15 cellular contexts compared by ENCODE assay signal in the genomic region with DNA sequence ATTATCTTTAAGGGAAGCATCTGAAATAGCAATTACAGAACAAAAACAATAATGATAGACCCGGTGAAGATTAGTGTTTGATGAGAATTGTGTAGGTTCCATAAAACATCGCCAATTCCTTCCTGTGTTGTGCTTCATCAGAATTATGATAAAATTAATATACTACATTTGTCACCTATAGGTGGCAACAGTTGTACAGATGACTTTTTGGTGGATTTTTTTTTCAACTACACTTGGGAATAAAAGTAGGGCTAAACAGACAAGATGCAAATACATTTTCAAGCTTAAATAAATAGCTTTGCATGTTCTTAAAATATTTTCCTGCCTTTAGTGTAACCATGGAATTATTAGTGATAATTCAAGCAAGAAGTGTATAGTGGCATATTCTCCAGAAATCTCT. TPM values are rescaled to one million over a fixed set of nuclear protein-coding genes. Genes with fewer than 3 reads are reported as not detected.
DNase-seq lines count a peak whose midpoint lies in the region; ATAC-seq and TF ChIP-seq lines count a peak whose summit lies in the region.
"Had no signal": no experiment of that assay in that cellular context is flagged by ENCODE, and none has a peak within 500 bp of the region (broad histone marks: within the 10 kb centered on the region; RNA-seq: fewer than 3 reads in every experiment).

No MANE protein-coding gene starts in this region.

- no peak for TF ChIP-seq CTCF in liver (IDR thresholded peaks at IDR 0.05; ENCODE audit: low read depth, low read length, missing input control)

- peaks cover 35% of the 10 kb centered on the region for H3K27me3 Mint-ChIP-seq in activated naive CD8-positive, alpha-beta T cell treated with anti-CD3 and anti-CD28 coated beads for 36 hours
- H3K27me3 Mint-ChIP-seq in effector memory CD8-positive, alpha-beta T cell: peaks cover 0 to 6% of the 10 kb centered on the region in 2 donors

- H3K4me1 Mint-ChIP-seq in activated naive CD8-positive, alpha-beta T cell treated with anti-CD3 and anti-CD28 coated beads for 36 hours: no peaks in the 10 kb centered on the region
- H3K4me1 Mint-ChIP-seq in effector memory CD8-positive, alpha-beta T cell (ENCODE audit: low read depth in 2 of 2): no peaks in the 10 kb centered on the region
- H3K4me1 Mint-ChIP-seq: activated CD4-positive, alpha-beta T cell treated with anti-CD3 and anti-CD28 coated beads for 36 hours; immature natural killer cell had no signal

- peak; percentile 35 to 41 for TF ChIP-seq RAD21 in liver (IDR thresholded peaks at IDR 0.05)

- DNase-seq in DMS 273 (lab: John Stamatoyannopoulos, UW; ENCODE audit: unreplicated experiment) (peak; percentile 6), DMS 273 treated with DMSO at 0.1 percent for 48 hours (lab: John Stamatoyannopoulos, UW) (no peak), M059J (ENCODE audit: low read depth) (peak; percentile 24), SW480 (ENCODE audit: low spot score) (peak; percentile 9)
- DNase-seq in activated naive CD8-positive, alpha-beta T cell treated with anti-CD3 and anti-CD28 coated beads for 36 hours: no peak
- no peak for DNase-seq in effector memory CD8-positive, alpha-beta T cell
- DNase-seq: 8988T; activated CD4-positive, alpha-beta T cell treated with anti-CD3 and anti-CD28 coated beads for 36 hours; immature natural killer cell; stimulated activated CD4-positive, alpha-beta T cell treated with anti-CD3 and anti-CD28 coated beads, Interleukin-12 subunit alpha, Interleukin-12 subunit beta, amount 100 ng/mL, for 4 hours; T-helper 1 cell had no signal

- H3K9me3 Mint-ChIP-seq in activated naive CD8-positive, alpha-beta T cell treated with anti-CD3 and anti-CD28 coated beads for 36 hours: no peaks in the 10 kb centered on the region
- peaks cover 0 to 9% of the 10 kb centered on the region in 2 donors for H3K9me3 Mint-ChIP-seq in effector memory CD8-positive, alpha-beta T cell

- H3K9ac ChIP-seq in liver (ENCODE audit: low read depth in 1 of 2, low read length in 2 of 2): no peak overlapping the region

- H3K4me3 Mint-ChIP-seq in activated naive CD8-positive, alpha-beta T cell treated with anti-CD3 and anti-CD28 coated beads for 36 hours: no peak overlapping the region
- H3K4me3 Mint-ChIP-seq in effector memory CD8-positive, alpha-beta T cell: no peak overlapping the region
- H3K4me3 Mint-ChIP-seq: activated CD4-positive, alpha-beta T cell treated with anti-CD3 and anti-CD28 coated beads for 36 hours; immature natural killer cell had no signal

- WGBS in liver: 75% methylated on average over 2 of the region's 2 CpGs

- H3K4me1 ChIP-seq in liver (ENCODE audit: control insufficient read depth in 4 of 4, insufficient read depth in 4 of 4, low read length in 3 of 4): no peaks in the 10 kb centered on the region
- H3K4me1 ChIP-seq: suprapubic skin had no signal

- H3K36me3 Mint-ChIP-seq in activated naive CD8-positive, alpha-beta T cell treated with anti-CD3 and anti-CD28 coated beads for 36 hours: no peaks in the 10 kb centered on the region
- H3K36me3 Mint-ChIP-seq in effector memory CD8-positive, alpha-beta T cell (ENCODE audit: insufficient read depth): no peaks in the 10 kb centered on the region
- H3K36me3 Mint-ChIP-seq: immature natural killer cell had no signal

- no peaks in the 10 kb centered on the region for H3K9me3 ChIP-seq in liver (ENCODE audit: control insufficient read depth in 4 of 4, low read length in 3 of 4)
- H3K9me3 ChIP-seq: suprapubic skin had no signal

- H3K4me3 ChIP-seq in liver (ENCODE audit: low read depth in 1 of 3, low read length in 3 of 3): no peak overlapping the region
- H3K4me3 ChIP-seq: suprapubic skin had no signal

- H3K27me3 ChIP-seq in liver (ENCODE audit: control insufficient read depth in 4 of 4, insufficient read depth in 4 of 4, low read length in 3 of 4): no peaks in the 10 kb centered on the region
- H3K27me3 ChIP-seq: suprapubic skin had no signal

- no peak overlapping the region for H3K27ac Mint-ChIP-seq in activated naive CD8-positive, alpha-beta T cell treated with anti-CD3 and anti-CD28 coated beads for 36 hours
- no peak overlapping the region for H3K27ac Mint-ChIP-seq in effector memory CD8-positive, alpha-beta T cell
- H3K27ac Mint-ChIP-seq: activated CD4-positive, alpha-beta T cell treated with anti-CD3 and anti-CD28 coated beads for 36 hours; immature natural killer cell had no signal

- no peak for ATAC-seq in effector memory CD8-positive, alpha-beta T cell (replicated peaks)
- ATAC-seq in GM21360 (IDR thresholded peaks at IDR 0.05; ENCODE audit: unreplicated experiment): no peak
- ATAC-seq: activated CD4-positive, alpha-beta T cell treated with anti-CD3 and anti-CD28 coated beads for 36 hours had no signal

- H3K36me3 ChIP-seq in liver (ENCODE audit: control insufficient read depth in 4 of 4, insufficient read depth in 3 of 4, low read depth in 1 of 4, low read length in 3 of 4): no peaks in the 10 kb centered on the region
- H3K36me3 ChIP-seq: suprapubic skin had no signal

- H3K27ac ChIP-seq in liver (ENCODE audit: low read depth in 1 of 2, low read length in 2 of 2): no peak overlapping the region
- H3K27ac ChIP-seq: suprapubic skin had no signal

TF ChIP-seq in liver, 16 proteins besides CTCF, POLR2A, EP300 and RAD21:
- TF ChIP-seq, protein P1, sequence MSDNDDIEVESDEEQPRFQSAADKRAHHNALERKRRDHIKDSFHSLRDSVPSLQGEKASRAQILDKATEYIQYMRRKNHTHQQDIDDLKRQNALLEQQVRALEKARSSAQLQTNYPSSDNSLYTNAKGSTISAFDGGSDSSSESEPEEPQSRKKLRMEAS (IDR thresholded peaks at IDR 0.05): no peak
- TF ChIP-seq, protein P2, sequence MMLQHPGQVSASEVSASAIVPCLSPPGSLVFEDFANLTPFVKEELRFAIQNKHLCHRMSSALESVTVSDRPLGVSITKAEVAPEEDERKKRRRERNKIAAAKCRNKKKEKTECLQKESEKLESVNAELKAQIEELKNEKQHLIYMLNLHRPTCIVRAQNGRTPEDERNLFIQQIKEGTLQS (IDR thresholded peaks at IDR 0.05): no peak
- TF ChIP-seq YY1 (IDR thresholded peaks at IDR 0.05): no peak
- no peak for TF ChIP-seq NR2F2 (IDR thresholded peaks at IDR 0.05)
- TF ChIP-seq FOXA2 (IDR thresholded peaks at IDR 0.05): no peak
- no peak for TF ChIP-seq RXRA (IDR thresholded peaks at IDR 0.05)
- no peak for TF ChIP-seq TAF1 (conservative IDR thresholded peaks at IDR 0.05)
- no peak for TF ChIP-seq GABPA (IDR thresholded peaks at IDR 0.05 in 1 of 2, conservative IDR thresholded peaks at IDR 0.05 in 1 of 2)
- TF ChIP-seq HNF4A (conservative IDR thresholded peaks at IDR 0.05): no peak
- no peak for TF ChIP-seq EGR1 (IDR thresholded peaks at IDR 0.05; ENCODE audit: low read depth in 2 of 2)
- TF ChIP-seq, protein P3, sequence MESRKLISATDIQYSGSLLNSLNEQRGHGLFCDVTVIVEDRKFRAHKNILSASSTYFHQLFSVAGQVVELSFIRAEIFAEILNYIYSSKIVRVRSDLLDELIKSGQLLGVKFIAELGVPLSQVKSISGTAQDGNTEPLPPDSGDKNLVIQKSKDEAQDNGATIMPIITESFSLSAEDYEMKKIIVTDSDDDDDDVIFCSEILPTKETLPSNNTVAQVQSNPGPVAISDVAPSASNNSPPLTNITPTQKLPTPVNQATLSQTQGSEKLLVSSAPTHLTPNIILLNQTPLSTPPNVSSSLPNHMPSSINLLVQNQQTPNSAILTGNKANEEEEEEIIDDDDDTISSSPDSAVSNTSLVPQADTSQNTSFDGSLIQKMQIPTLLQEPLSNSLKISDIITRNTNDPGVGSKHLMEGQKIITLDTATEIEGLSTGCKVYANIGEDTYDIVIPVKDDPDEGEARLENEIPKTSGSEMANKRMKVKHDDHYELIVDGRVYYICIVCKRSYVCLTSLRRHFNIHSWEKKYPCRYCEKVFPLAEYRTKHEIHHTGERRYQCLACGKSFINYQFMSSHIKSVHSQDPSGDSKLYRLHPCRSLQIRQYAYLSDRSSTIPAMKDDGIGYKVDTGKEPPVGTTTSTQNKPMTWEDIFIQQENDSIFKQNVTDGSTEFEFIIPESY (IDR thresholded peaks at IDR 0.05): no peak
- TF ChIP-seq JUND (IDR thresholded peaks at IDR 0.05): no peak

RNA-seq across cellular contexts. Expression of a gene that starts 7.0 kb away (rescaled TPM):
- 145 and 146 TPM in 2 replicates for total RNA-seq in M059J (2014; rRNA removed; shearing (Covaris generic))
- under 1 TPM; 0.17 to 0.47 TPM for total RNA-seq in liver
- under 1 TPM; 0.46 to 0.65 TPM for polyA plus RNA-seq in liver
- not detected for total RNA-seq in activated naive CD8-positive, alpha-beta T cell treated with anti-CD3 and anti-CD28 coated beads for 36 hours
- total RNA-seq: activated CD4-positive, alpha-beta T cell treated with anti-CD3 and anti-CD28 coated beads for 36 hours; mononuclear cell had no signal
- polyA plus RNA-seq: immature natural killer cell had no signal

Comparison
In these comparisons a context has a peak if more than half of its experiments do, and no peak if none do; other contexts are left out.
1. DNase-seq: peak in DMS 273 (single experiment), M059J (single experiment) and SW480 (single experiment); none in DMS 273 treated with DMSO at 0.1 percent for 48 hours (single experiment), activated naive CD8-positive, alpha-beta T cell treated with anti-CD3 and anti-CD28 coated beads for 36 hours (single experiment) and effector memory CD8-positive, alpha-beta T cell (0 of 3).
2. RNA of a gene that starts 7.0 kb away (total RNA-seq): 145 to 146 TPM in M059J; 0.17 to 0.47 TPM in liver and not detected in activated naive CD8-positive, alpha-beta T cell treated with anti-CD3 and anti-CD28 coated beads for 36 hours; every median in the first group is over 10 times any median in the second.